Comparison of ENCODE assay signal across 19 cellular contexts in the genomic region with DNA sequence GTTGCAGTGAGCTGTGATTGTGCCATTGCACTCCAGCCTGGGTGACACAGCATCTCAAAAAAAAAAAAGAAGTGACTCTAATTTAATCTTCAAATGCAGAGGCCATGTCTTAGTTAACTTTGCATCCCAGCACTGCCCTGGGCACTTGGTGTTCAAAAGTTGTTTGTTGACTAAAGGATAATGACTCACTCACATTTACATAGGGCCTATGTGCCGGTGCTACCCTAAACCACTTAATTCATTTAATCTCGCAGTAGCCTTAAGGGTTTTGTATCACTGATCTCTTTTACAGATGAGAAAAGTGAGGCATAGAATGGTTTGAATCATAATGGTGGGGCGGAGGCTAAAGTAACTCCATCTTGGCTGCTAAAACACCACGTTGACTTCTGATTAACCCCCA. TPM values are rescaled to one million over a fixed set of nuclear protein-coding genes. Genes with fewer than 3 reads are reported as not detected.
DNase-seq lines count a peak whose midpoint lies in the region; ATAC-seq, FAIRE-seq and TF ChIP-seq lines count a peak whose summit lies in the region.
"Had no signal": no experiment of that assay in that cellular context is flagged by ENCODE, and none has a peak within 500 bp of the region (broad histone marks: within the 10 kb centered on the region; RNA-seq: fewer than 3 reads in every experiment).

No MANE protein-coding gene starts in this region.

- H3K79me2 ChIP-seq in SU-DHL-6 (ENCODE audit: insufficient read depth, low read length) (no peaks in the 10 kb centered on the region), keratinocyte (ENCODE audit: control insufficient read depth, insufficient read depth, low read length) (no peaks in the 10 kb centered on the region)

- no peak overlapping the region for H3K4me3 ChIP-seq in SU-DHL-6 (ENCODE audit: insufficient read depth, low read length, poor library complexity, severe bottlenecking)
- H3K4me3 ChIP-seq in keratinocyte (ENCODE audit: control insufficient read depth in 2 of 3, extremely low read depth in 1 of 3, insufficient read depth in 2 of 3, low read depth in 1 of 3, low read length in 3 of 3): no peak overlapping the region
- H3K4me3 ChIP-seq: BLaER1, GM12878, GM23338 had no signal

- peak; percentile 28 to 43 for ATAC-seq in activated CD4-positive, CD25-positive, alpha-beta regulatory T cell treated with anti-CD3 and anti-CD28 coated beads, Interleukin-2, amount 50 U/mL, for 24 hours
- ATAC-seq in left colon (no peak), GM19035 (IDR thresholded peaks at IDR 0.05; ENCODE audit: unreplicated experiment) (no peak)
- ATAC-seq: GM12878, GM23338 had no signal

- H3K9me3 ChIP-seq in SU-DHL-6 (ENCODE audit: insufficient read depth, low read length) (no peaks in the 10 kb centered on the region), keratinocyte (ENCODE audit: control insufficient read depth, low read depth, low read length) (no peaks in the 10 kb centered on the region)
- H3K9me3 ChIP-seq: Caco-2 had no signal

- peaks cover 3% of the 10 kb centered on the region for H3F3A ChIP-seq in SU-DHL-6 (ENCODE audit: insufficient read depth)

- intact Hi-C loops in left colon (cut with DNase I, micrococcal nuclease): no loop called here

- H3K36me3 ChIP-seq in SU-DHL-6 (ENCODE audit: low read length) (no peaks in the 10 kb centered on the region), keratinocyte (ENCODE audit: control insufficient read depth in 2 of 2, extremely low read depth in 1 of 2, insufficient read depth in 2 of 2, low read length in 2 of 2) (no peaks in the 10 kb centered on the region)
- H3K36me3 ChIP-seq: BLaER1 had no signal

- dilution Hi-C loops in keratinocyte (cut with MboI; ENCODE audit: extremely low pct_ligation_motif_present, low sequenced_read_pairs): no loop called here

- FAIRE-seq in keratinocyte (lab: Jason Lieb, UNC): peak; percentile 39
- FAIRE-seq: GM12878 had no signal

- H3K27ac ChIP-seq in SU-DHL-6 (ENCODE audit: low read depth, low read length) (0 out of 2 replicates have a peak overlapping the region, but pooled peaks have one; percentile 3), keratinocyte (ENCODE audit: control insufficient read depth, insufficient read depth, low read length) (no peak overlapping the region)
- H3K27ac ChIP-seq: BLaER1 had no signal

- no peak for DNase-seq in activated CD4-positive, CD25-positive, alpha-beta regulatory T cell treated with anti-CD3 and anti-CD28 coated beads, Interleukin-2, amount 50 U/mL, for 72 hours
- no peak for DNase-seq in keratinocyte (ENCODE audit: low read depth, low spot score)
- no peak for DNase-seq in left colon
- no peak for DNase-seq in stimulated activated naive CD4-positive, alpha-beta T cell treated with Interleukin-2 at 50 U/mL for 16 hours (lab: John Stamatoyannopoulos, UW)
- DNase-seq: 8988T; AML-193; Caco-2; CD8-positive, alpha-beta memory T cell; DMS53; H7 had no signal

- H4K20me1 ChIP-seq in SU-DHL-6 (ENCODE audit: low read depth, low read length): no peaks in the 10 kb centered on the region
- no peaks in the 10 kb centered on the region for H4K20me1 ChIP-seq in keratinocyte (ENCODE audit: control insufficient read depth, extremely low read depth, insufficient read depth, low read length)
- H4K20me1 ChIP-seq: BLaER1 had no signal

- H2AFZ ChIP-seq in SU-DHL-6 (ENCODE audit: low read depth, low read length, severe bottlenecking) (peak overlapping the region; percentile 51), keratinocyte (ENCODE audit: control insufficient read depth, low read length) (no peak overlapping the region)

- H3K9me1 ChIP-seq in keratinocyte (ENCODE audit: control insufficient read depth, extremely low read depth, insufficient read depth, low read length): no peaks in the 10 kb centered on the region

- H3K9ac ChIP-seq in SU-DHL-6 (ENCODE audit: low read length): no peak overlapping the region
- H3K9ac ChIP-seq in keratinocyte (ENCODE audit: control insufficient read depth, extremely low read depth, insufficient read depth, low read length): no peak overlapping the region
- H3K9ac ChIP-seq: BLaER1 had no signal

- H3K4me2 ChIP-seq in SU-DHL-6 (ENCODE audit: low read depth, low read length, poor library complexity, severe bottlenecking) (no peak overlapping the region), keratinocyte (ENCODE audit: control insufficient read depth, extremely low read depth, insufficient read depth, low read depth, low read length) (no peak overlapping the region)

- H3K4me1 ChIP-seq in keratinocyte (ENCODE audit: control insufficient read depth, extremely low read depth, insufficient read depth, low read length): peaks cover 17% of the 10 kb centered on the region
- H3K4me1 ChIP-seq: Caco-2 had no signal

- TF ChIP-seq CTCF in SU-DHL-6 (IDR thresholded peaks at IDR 0.05; ENCODE audit: insufficient read depth, low read length, poor library complexity, severe bottlenecking): no peak
- TF ChIP-seq CTCF in keratinocyte (optimal IDR thresholded peaks at IDR 0.05 in 1 of 3, IDR thresholded peaks at IDR 0.05 in 1 of 3, conservative IDR thresholded peaks at IDR 0.05 in 1 of 3; ENCODE audit: extremely low read depth in 1 of 3, insufficient read depth in 2 of 3, low read length in 3 of 3): no peak

- H3K27me3 ChIP-seq in SU-DHL-6 (ENCODE audit: low read length) (no peaks in the 10 kb centered on the region), keratinocyte (ENCODE audit: control insufficient read depth, extremely low read depth, insufficient read depth, low read length) (no peaks in the 10 kb centered on the region)
- H3K27me3 ChIP-seq: BLaER1 had no signal

- no peaks in the 10 kb centered on the region for H3K9me2 ChIP-seq in SU-DHL-6 (replicated peaks; ENCODE audit: insufficient read depth, low read length)

RNA-seq across cellular contexts. Expression of gene MFAP5, which starts 23.7 kb away (rescaled TPM):
- polyA plus RNA-seq in keratinocyte: 295 to 394 TPM (median 317 TPM) in 3 replicates
- polyA plus RNA-seq in keratinocyte (2011; ENCODE audit: low read depth): 33.5 TPM
- polyA plus RNA-seq in keratinocyte (2011; cell fraction: cytosol; rRNA removed): 174 and 334 TPM in 2 replicates
- 541 and 570 TPM in 2 replicates for polyA plus RNA-seq in keratinocyte (2011; cell fraction: nucleus; rRNA removed)
- 84.4 and 142 TPM in 2 replicates for polyA plus RNA-seq in keratinocyte (2012; ENCODE audit: low replicate concordance)
- 158 to 254 TPM (median 197 TPM) in 3 replicates for polyA minus RNA-seq in keratinocyte
- polyA minus RNA-seq in keratinocyte (2011; cell fraction: cytosol; rRNA and poly(A)+ RNA removed): 115 TPM
- polyA minus RNA-seq in keratinocyte (2011; cell fraction: nucleus; rRNA and poly(A)+ RNA removed): 126 and 277 TPM in 2 replicates
- 10 to 100 TPM; 10.9 to 18.4 TPM for total RNA-seq in left colon
- total RNA-seq: CD8-positive, alpha-beta memory T cell; G401; HT1080 had no signal
- polyA plus RNA-seq: CD8-positive, alpha-beta memory T cell had no signal

RNA-seq across cellular contexts. Expression of gene AICDA, which starts 26.3 kb away (rescaled TPM):
- not detected in 3 replicates for polyA plus RNA-seq in keratinocyte
- polyA plus RNA-seq in keratinocyte (2011; ENCODE audit: low read depth): not detected
- polyA plus RNA-seq in keratinocyte (2011; cell fraction: cytosol; rRNA removed): not detected in 2 replicates
- not detected in 2 replicates for polyA plus RNA-seq in keratinocyte (2011; cell fraction: nucleus; rRNA removed)
- 0.10 TPM in 1 of 2 replicates, not detected in the other for polyA plus RNA-seq in keratinocyte (2012; ENCODE audit: low replicate concordance)
- polyA minus RNA-seq in keratinocyte: not detected in 3 replicates
- polyA minus RNA-seq in keratinocyte (2011; cell fraction: cytosol; rRNA and poly(A)+ RNA removed): not detected
- polyA minus RNA-seq in keratinocyte (2011; cell fraction: nucleus; rRNA and poly(A)+ RNA removed): not detected in 2 replicates
- not detected for total RNA-seq in left colon
- total RNA-seq: Caco-2, Daoy, G401, GM23338, H7, HT1080 had no signal
- polyA plus RNA-seq: CD8-positive, alpha-beta memory T cell had no signal

RNA-seq across cellular contexts. Expression of gene RIMKLB, which starts 58.8 kb away (rescaled TPM):
- 25.4 to 51.1 TPM (median 31.6 TPM) in 3 replicates for polyA plus RNA-seq in keratinocyte
- 45.1 TPM for polyA plus RNA-seq in keratinocyte (2011; ENCODE audit: low read depth)
- polyA plus RNA-seq in keratinocyte (2011; cell fraction: cytosol; rRNA removed): 14.5 and 19.7 TPM in 2 replicates
- polyA plus RNA-seq in keratinocyte (2011; cell fraction: nucleus; rRNA removed): 82.2 and 118 TPM in 2 replicates
- polyA plus RNA-seq in keratinocyte (2012; ENCODE audit: low replicate concordance): 28.7 and 46.4 TPM in 2 replicates
- polyA minus RNA-seq in keratinocyte: 13.8 to 72.8 TPM (median 32.7 TPM) in 3 replicates
- polyA minus RNA-seq in keratinocyte (2011; cell fraction: cytosol; rRNA and poly(A)+ RNA removed): 17.1 TPM
- polyA minus RNA-seq in keratinocyte (2011; cell fraction: nucleus; rRNA and poly(A)+ RNA removed): 45.5 and 93.3 TPM in 2 replicates
- total RNA-seq in left colon: 1 to 10 TPM; 4.9 to 8.9 TPM

Comparison
In these comparisons a context has a peak if more than half of its experiments do, and no peak if none do; other contexts are left out.
1. ATAC-seq: peak in activated CD4-positive, CD25-positive, alpha-beta regulatory T cell treated with anti-CD3 and anti-CD28 coated beads, Interleukin-2, amount 50 U/mL, for 24 hours (2 of 2); none in left colon (single experiment) and GM19035 (single experiment).